Comparison of ENCODE assay signal across 8 cellular contexts in the genomic region with DNA sequence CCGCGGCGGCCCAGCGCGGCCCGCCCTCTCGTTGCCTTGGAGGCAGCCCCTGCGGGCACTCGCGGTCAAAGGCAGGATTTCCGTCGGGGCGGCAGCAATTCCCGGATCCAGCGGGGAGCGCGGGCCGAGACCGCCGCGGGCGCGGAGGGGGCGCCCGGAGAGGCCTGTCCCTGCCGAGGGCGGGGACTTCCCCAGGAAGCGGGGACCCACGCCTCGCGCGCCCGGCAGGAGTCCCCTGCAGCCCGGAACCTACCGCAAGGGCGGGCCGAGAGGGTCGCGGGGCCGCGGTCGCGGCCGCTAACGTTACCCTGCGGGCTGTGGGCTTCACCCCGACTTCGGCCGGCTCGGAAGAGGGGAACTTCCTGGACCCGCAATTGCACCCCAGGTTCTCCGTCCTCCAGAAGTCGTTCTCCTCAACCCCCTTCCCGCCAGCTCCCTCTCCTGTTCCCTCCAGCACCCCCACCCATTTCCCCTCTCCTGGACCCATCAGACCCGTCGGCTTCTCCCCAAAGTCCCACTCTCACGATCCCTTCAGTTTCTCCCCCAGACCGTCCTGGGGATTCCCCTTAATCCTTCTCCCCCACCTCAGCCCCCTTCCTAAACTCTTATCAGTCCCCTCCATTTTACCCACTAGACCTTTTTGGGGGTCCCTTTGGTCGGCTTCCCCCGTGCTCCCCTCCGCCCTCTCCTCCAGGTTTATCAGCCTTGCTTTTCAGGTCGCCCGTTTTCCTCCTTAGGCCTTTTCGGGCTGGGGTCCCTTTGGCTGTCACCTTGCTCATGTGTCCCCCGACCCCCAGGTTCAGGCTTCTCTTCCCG. TPM values are rescaled to one million over a fixed set of nuclear protein-coding genes. Genes with fewer than 3 reads are reported as not detected.
DNase-seq lines count a peak whose midpoint lies in the region; ATAC-seq and TF ChIP-seq lines count a peak whose summit lies in the region.

No MANE protein-coding gene starts in this region.

- peak overlapping the region; percentile 59 to 75 for H3K4me3 Mint-ChIP-seq in H9

- H3K4ac ChIP-seq in H9 (ENCODE audit: low read depth, low read length) = no peak overlapping the region

- H2BK5ac ChIP-seq in H9 (ENCODE audit: insufficient read length, low read length) = no peak overlapping the region

- peaks cover 44% of the 10 kb centered on the region for H3K27me3 ChIP-seq in AG04450 (ENCODE audit: control insufficient read depth, insufficient read depth, low read length)
- peaks cover 19% of the 10 kb centered on the region; the same call in 1 of the 2 replicates for H3K27me3 ChIP-seq in H9 (ENCODE audit: insufficient read depth, low read length)

- no peaks in the 10 kb centered on the region for H4K20me1 ChIP-seq in H9 (ENCODE audit: control insufficient read depth, insufficient read depth, insufficient read length)

- no peaks in the 10 kb centered on the region; a peak in 1 of 7 replicates for H3K36me3 Mint-ChIP-seq in H9 (ENCODE audit: insufficient read depth in 1 of 3, low read depth in 3 of 3)

- peaks cover 5% of the 10 kb centered on the region; the same call in 1 of the 2 replicates for H3K4me1 ChIP-seq in H9 (ENCODE audit: insufficient read depth, low read length)

- H3K79me2 ChIP-seq in H9 (ENCODE audit: insufficient read depth, low read length) = no peaks in the 10 kb centered on the region

- H4K8ac ChIP-seq in H9 (replicated peaks; ENCODE audit: insufficient read length, low read depth, low read length) = no peak overlapping the region

- H2BK12ac ChIP-seq in H9 (ENCODE audit: insufficient read length, low read depth, low read length) = no peak overlapping the region

- H3K14ac ChIP-seq in H9 (ENCODE audit: insufficient read depth, low read length) = no peak overlapping the region

- H3K9ac ChIP-seq in H9 (ENCODE audit: extremely low read depth, insufficient read length, low read length) = no peak overlapping the region

- H2BK120ac ChIP-seq in H9 (ENCODE audit: low read depth, low read length, poor library complexity, severe bottlenecking) = no peak overlapping the region

- peaks cover 16 to 34% of the 10 kb centered on the region in 2 experiments for H3K4me1 Mint-ChIP-seq in H9

- no peaks in the 10 kb centered on the region; the same call in 1 of the 2 replicates for H3K9me3 ChIP-seq in AG04450 (ENCODE audit: control insufficient read depth, insufficient read depth, low read length)
- H3K9me3 ChIP-seq in H9 (ENCODE audit: control insufficient read depth, low read depth, low read length) = no peaks in the 10 kb centered on the region

- POLR2A ChIA-PET in AG04450 (lab: Yijun Ruan, JAX) = no interaction called here

- H4K5ac ChIP-seq in H9 (ENCODE audit: insufficient read length, low read depth, low read length) = no peak overlapping the region

- H3K27ac ChIP-seq in AG04450 (ENCODE audit: low read depth, low read length) (no peak overlapping the region), H9 (ENCODE audit: insufficient read length, low read depth, low read length) (no peak overlapping the region)

- peaks cover 8% of the 10 kb centered on the region for H3K23me2 ChIP-seq in H9 (ENCODE audit: insufficient read length, low read depth, low read length, poor library complexity, severe bottlenecking)

- H3K56ac ChIP-seq in H9 (ENCODE audit: insufficient read length, low read depth, low read length) = no peak overlapping the region

- TF ChIP-seq CTCF in AG04450 (IDR thresholded peaks at IDR 0.05; ENCODE audit: low read depth, low read length) = no peak
- TF ChIP-seq CTCF in H9 (conservative IDR thresholded peaks at IDR 0.05) = no peak

- H3K4me3 ChIP-seq in AG04450 (ENCODE audit: low read depth, low read length) = peak overlapping the region; percentile 35; the same call in 1 of the 2 replicates

- no peak for DNase-seq in AG04450 (ENCODE audit: low read depth, low spot score)
- DNase-seq in H9 = no peak
- peak; percentile 52 for DNase-seq in activated naive CD4-positive, alpha-beta T cell treated with Interleukin-2 at 50 U/mL for 16 hours
- DNase-seq in left cardiac atrium = peak; percentile 79
- no peak for DNase-seq in sciatic nerve (ENCODE audit: low spot score)
- DNase-seq in epidermal melanocyte (ENCODE audit: insufficient read length, low spot score) = no peak

- no peak overlapping the region for H3T11ph ChIP-seq in H9 (ENCODE audit: low read length)

- ATAC-seq in left cardiac atrium (peak; percentile 72 to 85), sciatic nerve (peak; percentile 53), GM18519 (IDR thresholded peaks at IDR 0.05; ENCODE audit: low FRiP score, unreplicated experiment) (no peak), HG02678 (IDR thresholded peaks at IDR 0.05; ENCODE audit: unreplicated experiment) (no peak)

- H3K23ac ChIP-seq in H9 (ENCODE audit: insufficient read length, low read depth, low read length) = no peak overlapping the region

- no peak overlapping the region for H2BK15ac ChIP-seq in H9 (ENCODE audit: low read depth, low read length)

- no peak overlapping the region for H2AFZ ChIP-seq in H9 (ENCODE audit: low read length)

- H3K79me1 ChIP-seq in H9 (ENCODE audit: insufficient read depth, low read depth, low read length, poor library complexity, severe bottlenecking) = no peaks in the 10 kb centered on the region

- WGBS in H9 (ENCODE audit: extremely low coverage, insufficient read length, low lambda C conversion rate) = no CpG with 5 or more reads among the region's 66 CpGs

- no peaks in the 10 kb centered on the region for H3K9me3 Mint-ChIP-seq in H9

- H3K18ac ChIP-seq in H9 (ENCODE audit: insufficient read length, low read depth, low read length) = no peak overlapping the region

- H3K27me3 Mint-ChIP-seq in H9 (ENCODE audit: low read depth) = peaks cover 27% of the 10 kb centered on the region

- no peak overlapping the region for H2AK5ac ChIP-seq in H9 (ENCODE audit: insufficient read length, low read length)

- CTCF ChIA-PET in AG04450 (lab: Charles Lee) = no interaction called here

- no peak overlapping the region for H2BK20ac ChIP-seq in H9 (ENCODE audit: low read depth, low read length, poor library complexity, severe bottlenecking)

- no peak overlapping the region for H4K91ac ChIP-seq in H9 (ENCODE audit: insufficient read length, low read depth, low read length)

- H3K4me2 ChIP-seq in H9 (ENCODE audit: insufficient read depth, insufficient read length, low read length) = peak overlapping the region; percentile 38

- H3K27ac Mint-ChIP-seq in H9 = no peak overlapping the region

- intact Hi-C loops in left cardiac atrium (cut with DNase I) = no loop called here
- intact Hi-C loops in sciatic nerve (cut with DNase I) = no loop called here

RNA-seq across cellular contexts. Expression of a gene that starts 0.6 kb away (rescaled TPM):
- polyA plus RNA-seq in AG04450 (2011; rRNA removed) = not detected in 2 replicates
- not detected in 2 replicates for polyA minus RNA-seq in AG04450 (2011; rRNA and poly(A)+ RNA removed)
- total RNA-seq in H9 (2021) = 0.15 TPM in 1 of 2 replicates, not detected in the other
- total RNA-seq in left cardiac atrium = 10 to 100 TPM in 1 of 2 donors, 1 to 10 TPM in 1; 8.6 to 10.7 TPM
- total RNA-seq in sciatic nerve = 15.3 TPM

RNA-seq across cellular contexts. Expression of a gene that starts 30.4 kb away (rescaled TPM):
- polyA plus RNA-seq in AG04450 (2011; rRNA removed) = 2.8 and 3.0 TPM in 2 replicates
- 3.7 and 5.3 TPM in 2 replicates for polyA minus RNA-seq in AG04450 (2011; rRNA and poly(A)+ RNA removed)
- 23.7 and 29.4 TPM in 2 replicates for total RNA-seq in H9 (2021)
- total RNA-seq in left cardiac atrium = 10 to 100 TPM; 37.6 to 39.1 TPM
- 61.9 TPM for total RNA-seq in sciatic nerve

RNA-seq across cellular contexts. Expression of a gene that starts 37.6 kb away (rescaled TPM):
- 26.8 and 29.6 TPM in 2 replicates for polyA plus RNA-seq in AG04450 (2011; rRNA removed)
- polyA minus RNA-seq in AG04450 (2011; rRNA and poly(A)+ RNA removed) = 6.4 and 9.5 TPM in 2 replicates
- total RNA-seq in H9 (2021) = 4.3 and 6.4 TPM in 2 replicates
- total RNA-seq in left cardiac atrium = 100 to 1,000 TPM in 1 of 2 donors, 10 to 100 TPM in 1; 40.6 to 143 TPM
- 45.9 TPM for total RNA-seq in sciatic nerve

Comparison
In these comparisons a context has a peak if more than half of its experiments do, and no peak if none do; other contexts are left out.
1. DNase-seq: peak in activated naive CD4-positive, alpha-beta T cell treated with Interleukin-2 at 50 U/mL for 16 hours (single experiment) and left cardiac atrium (single experiment); none in AG04450 (single experiment), H9 (single experiment), sciatic nerve (single experiment) and epidermal melanocyte (single experiment).
2. ATAC-seq: peak in left cardiac atrium (2 of 2) and sciatic nerve (single experiment); none in GM18519 (single experiment) and HG02678 (single experiment).